28 cellular contexts compared by ENCODE assay signal in genomic region chr17:14755002-14755401, GRCh38.
DNase-seq lines count a peak whose midpoint lies in the region; ATAC-seq, FAIRE-seq and TF ChIP-seq lines count a peak whose summit lies in the region.
"Had no signal": no experiment of that assay in that cellular context is flagged by ENCODE, and none has a peak within 500 bp of the region (broad histone marks: within the 10 kb centered on the region; RNA-seq: fewer than 3 reads in every experiment).

No MANE protein-coding gene starts in this region.

- no peak for TF ChIP-seq POLR2A in NB4 (IDR thresholded peaks at IDR 0.05; ENCODE audit: extremely low read depth, insufficient read length)

- no peaks in the 10 kb centered on the region for H3K9me3 ChIP-seq in pancreas
- H3K9me3 ChIP-seq: ascending aorta, gastrocnemius medialis, stomach, thyroid gland had no signal

- DNase-seq in HCEC 1CT = peak; percentile 27
- DNase-seq in NB4 (ENCODE audit: low read depth) = peak; percentile 32
- DNase-seq in epithelial cell of esophagus (ENCODE audit: low read depth) = peak; percentile 27
- peak; percentile 20 for DNase-seq in myocyte (ENCODE audit: low read depth)
- no peak for DNase-seq in AG08396 (ENCODE audit: low spot score)
- DNase-seq in pancreas = no peak
- no peak for DNase-seq in D341Med (ENCODE audit: low spot score)
- DNase-seq in RWPE1 (ENCODE audit: low spot score) = no peak
- DNase-seq: activated CD4-positive, alpha-beta T cell treated with anti-CD3 and anti-CD28 coated beads for 1 hour; activated CD8-positive, alpha-beta T cell treated with anti-CD3 and anti-CD28 coated beads for 36 hours; activated naive CD8-positive, alpha-beta T cell treated with anti-CD3 and anti-CD28 coated beads for 36 hours; AML-193; CD4-positive, alpha-beta memory T cell; effector memory CD4-positive, alpha-beta T cell; gastrocnemius medialis; kidney; natural killer cell; NCI-H2171; NCI-H524; small intestine; stimulated activated CD8-positive, alpha-beta memory T cell treated with anti-CD3 and anti-CD28 coated beads, Interleukin-4, amount 100 ng/mL, for 48 hours; stomach; thyroid gland had no signal

- no peak for ATAC-seq in pancreas
- ATAC-seq: activated CD8-positive, alpha-beta T cell treated with anti-CD3 and anti-CD28 coated beads for 36 hours; gastrocnemius medialis; K562; natural killer cell had no signal

- TF ChIP-seq CTCF in NB4 (IDR thresholded peaks at IDR 0.05; ENCODE audit: low read depth, low read length) = no peak
- TF ChIP-seq CTCF in epithelial cell of esophagus (IDR thresholded peaks at IDR 0.05; ENCODE audit: insufficient read depth, low read depth, low read length, missing control alignments) = no peak
- TF ChIP-seq CTCF in pancreas (IDR thresholded peaks at IDR 0.05) = no peak
- no peak for TF ChIP-seq CTCF in RWPE1 (conservative IDR thresholded peaks at IDR 0.05; ENCODE audit: low read depth)

- no peak for FAIRE-seq in pancreas (lab: Jason Lieb, UNC)
- FAIRE-seq: H54, K562, kidney, RCC 7860, small intestine had no signal

- H3K27ac ChIP-seq in pancreas = no peak overlapping the region
- H3K27ac ChIP-seq in RWPE1 = no peak overlapping the region
- H3K27ac ChIP-seq: ascending aorta, coronary artery, gastrocnemius medialis, stomach, thyroid gland had no signal

- 13 to 26% methylated on average over 1 of the region's 1 CpG for WGBS in pancreas, 2 donors

- H3K27me3 ChIP-seq in pancreas = no peaks in the 10 kb centered on the region
- H3K27me3 ChIP-seq: ascending aorta, gastrocnemius medialis, thyroid gland had no signal

- POLR2A ChIA-PET in RWPE1 (lab: Yijun Ruan, JAX; ENCODE audit: low non-redundant PET) = no interaction called here

- H3K4me3 ChIP-seq in NB4 (ENCODE audit: low read depth, low read length) (no peak overlapping the region), epithelial cell of esophagus (ENCODE audit: low read length) (no peak overlapping the region), pancreas (no peak overlapping the region)
- H3K4me3 ChIP-seq: ascending aorta, coronary artery, gastrocnemius medialis, K562, stomach, thyroid gland had no signal

- intact Hi-C loops in pancreas (cut with DNase I) = no loop called here

- H3K4me1 ChIP-seq in pancreas = no peaks in the 10 kb centered on the region
- H3K4me1 ChIP-seq: ascending aorta, gastrocnemius medialis, stomach, thyroid gland had no signal

- CTCF ChIA-PET in RWPE1 (lab: Yijun Ruan, JAX) = interaction anchor here (0.6 kb wide), 1 partner anchor 483 kb away, joined by 3 read pairs; no protein-coding TSS in a partner anchor

- H3K36me3 ChIP-seq in pancreas = no peaks in the 10 kb centered on the region
- H3K36me3 ChIP-seq: ascending aorta, gastrocnemius medialis, stomach, thyroid gland had no signal

Comparison
In these comparisons a context has a peak if more than half of its experiments do, and no peak if none do; other contexts are left out.
1. DNase-seq: peak in HCEC 1CT (single experiment), NB4 (single experiment), epithelial cell of esophagus (single experiment) and myocyte (single experiment); none in AG08396 (single experiment), pancreas (0 of 6), D341Med (single experiment) and RWPE1 (single experiment).